Comparison of ENCODE assay signal across 8 cellular contexts in the genomic region with DNA sequence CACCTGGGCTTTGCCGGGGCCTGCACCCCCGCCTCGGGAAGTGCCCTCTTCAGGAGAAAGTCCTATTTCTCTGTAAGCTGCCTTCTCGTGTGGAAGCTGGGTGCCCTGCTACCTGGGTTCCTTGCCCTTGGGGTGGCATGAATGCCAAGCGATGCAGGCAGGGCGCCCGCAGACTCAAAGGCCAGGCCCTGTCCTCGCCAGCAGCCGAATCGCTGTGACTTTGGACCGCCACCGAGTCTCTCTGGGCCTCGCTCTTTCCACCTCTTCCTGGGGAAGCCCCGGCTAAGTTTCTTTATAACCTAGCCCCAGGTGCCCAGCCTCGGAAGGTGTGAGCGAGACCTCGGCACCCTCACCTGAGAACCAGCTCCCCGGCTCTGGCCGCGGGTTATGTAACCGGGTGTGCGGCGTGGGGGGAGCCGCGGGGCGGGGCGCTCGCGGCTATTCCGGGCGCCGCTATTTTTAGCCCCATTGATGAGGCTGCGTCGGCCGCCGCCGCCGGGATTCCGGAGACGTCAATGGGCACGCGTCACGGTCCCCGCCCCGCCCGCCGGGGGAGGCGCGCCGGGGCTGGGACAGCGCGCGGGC. TPM values are rescaled to one million over a fixed set of nuclear protein-coding genes. Genes with fewer than 3 reads are reported as not detected.
DNase-seq lines count a peak whose midpoint lies in the region; ATAC-seq lines count a peak whose summit lies in the region.

No MANE protein-coding gene starts in this region.

- no peaks in the 10 kb centered on the region for H3K36me3 ChIP-seq in ectodermal cell (ENCODE audit: control insufficient read depth, insufficient read depth, low read length)

- peaks cover 56% of the 10 kb centered on the region for H3K27me3 ChIP-seq in ectodermal cell (ENCODE audit: control insufficient read depth, insufficient read depth, low read length, poor library complexity, severe bottlenecking)

- H3K4me3 ChIP-seq in GM08714 (ENCODE audit: low read length) (peak overlapping the region; percentile 35; the same call in 1 of the 2 replicates), ectodermal cell (ENCODE audit: insufficient read depth, low read depth, low read length) (peak overlapping the region; percentile 35)

- WGBS in ectodermal cell, 2 experiments: 11% methylated on average over 53 of the region's 53 CpGs

- DNase-seq in NCI-H345 (lab: John Stamatoyannopoulos, UW): peak; percentile 77
- DNase-seq in activated CD8-positive, alpha-beta memory T cell treated with anti-CD3 and anti-CD28 coated beads for 1 hour (ENCODE audit: extremely low read depth in 1 of 2, low read depth in 1 of 2): peak; percentile 84 to 86
- peak; percentile 85 to 88 for DNase-seq in lung microvascular endothelial cell (ENCODE audit: low read depth in 2 of 2)
- DNase-seq in stimulated activated CD4-positive, alpha-beta T cell treated with anti-CD3 and anti-CD28 coated beads, TNF-alpha, amount 100 ng/mL, for 48 hours (ENCODE audit: low read depth in 3 of 3): peak; percentile 44 to 68 (median 54)

- no peaks in the 10 kb centered on the region for H3K9me3 ChIP-seq in ectodermal cell (ENCODE audit: control insufficient read depth, low read length)

- peaks cover 6% of the 10 kb centered on the region for H3K4me1 ChIP-seq in ectodermal cell (ENCODE audit: control insufficient read depth, insufficient read depth, low read length)

- no peak overlapping the region for H3K27ac ChIP-seq in ectodermal cell (ENCODE audit: insufficient read depth, low read depth, low read length, poor library complexity, severe bottlenecking)

- ATAC-seq in HG02642 (IDR thresholded peaks at IDR 0.05; ENCODE audit: poor library complexity, unreplicated experiment) (peak; percentile 49), HG02970 (IDR thresholded peaks at IDR 0.05; ENCODE audit: low FRiP score, unreplicated experiment) (no peak)

RNA-seq across cellular contexts. Expression of a gene that starts 14.6 kb away (rescaled TPM):
- 18.6 TPM for polyA plus RNA-seq in ectodermal cell (2013, experiment 1 of 4)
- 13.7 TPM for polyA plus RNA-seq in ectodermal cell (2013, experiment 2 of 4)
- polyA plus RNA-seq in ectodermal cell (2013, experiment 3 of 4): 13.5 TPM
- polyA plus RNA-seq in ectodermal cell (2013, experiment 4 of 4): 14.6 TPM
- total RNA-seq in lung microvascular endothelial cell: 0.65 and 2.0 TPM in 2 replicates

RNA-seq across cellular contexts. Expression of a gene that starts 29.9 kb away (rescaled TPM):
- 6.8 TPM for polyA plus RNA-seq in ectodermal cell (2013, experiment 1 of 4)
- polyA plus RNA-seq in ectodermal cell (2013, experiment 2 of 4): 6.3 TPM
- 5.3 TPM for polyA plus RNA-seq in ectodermal cell (2013, experiment 3 of 4)
- polyA plus RNA-seq in ectodermal cell (2013, experiment 4 of 4): 6.6 TPM
- 17.9 and 26.4 TPM in 2 replicates for total RNA-seq in lung microvascular endothelial cell

RNA-seq across cellular contexts. Expression of a gene that starts 33.1 kb away (rescaled TPM):
- 32.3 TPM for polyA plus RNA-seq in ectodermal cell (2013, experiment 1 of 4)
- polyA plus RNA-seq in ectodermal cell (2013, experiment 2 of 4): 29.6 TPM
- polyA plus RNA-seq in ectodermal cell (2013, experiment 3 of 4): 19.9 TPM
- polyA plus RNA-seq in ectodermal cell (2013, experiment 4 of 4): 23.9 TPM
- 41.8 and 66.5 TPM in 2 replicates for total RNA-seq in lung microvascular endothelial cell

RNA-seq across cellular contexts. Expression of a gene that starts 42.8 kb away (rescaled TPM):
- not detected for polyA plus RNA-seq in ectodermal cell (2013, experiment 1 of 4)
- polyA plus RNA-seq in ectodermal cell (2013, experiment 2 of 4): not detected
- not detected for polyA plus RNA-seq in ectodermal cell (2013, experiment 3 of 4)
- polyA plus RNA-seq in ectodermal cell (2013, experiment 4 of 4): not detected
- under 0.01 TPM in 1 of 2 replicates, not detected in the other for total RNA-seq in lung microvascular endothelial cell
